31 cellular contexts compared by ENCODE assay signal in genomic region chr5:108387756-108388155, GRCh38.
"Had no signal": no experiment of that assay in that cellular context is flagged by ENCODE, and none has a peak within 500 bp of the region (broad histone marks: within the 10 kb centered on the region; RNA-seq: fewer than 3 reads in every experiment).

No MANE protein-coding gene starts in this region.

- DNase-seq: activated CD4-positive, alpha-beta memory T cell treated with anti-CD3 and anti-CD28 coated beads, Interleukin-2, amount 10 ng/mL, durations not matched to agents 7 days and 5 days; activated CD4-positive, alpha-beta T cell treated with anti-CD3 and anti-CD28 coated beads for 1 hour; activated CD4-positive, alpha-beta T cell treated with anti-CD3 and anti-CD28 coated beads for 48 hours; activated CD4-positive, CD25-positive, alpha-beta regulatory T cell; activated CD8-positive, alpha-beta memory T cell treated with anti-CD3 and anti-CD28 coated beads for 24 hours; activated CD8-positive, alpha-beta memory T cell treated with anti-CD3 and anti-CD28 coated beads, Interleukin-2, amount 10 ng/mL, durations not matched to agents 7 days and 5 days; activated CD8-positive, alpha-beta memory T cell treated with anti-CD3 and anti-CD28 coated beads, Interleukin-2, amount 50 U/mL, for 48 hours; activated effector memory CD4-positive, alpha-beta T cell treated with Interleukin-2 at 50 U/mL for 16 hours; activated naive CD4-positive, alpha-beta T cell treated with anti-CD3 and anti-CD28 coated beads, Interleukin-2, amount 10 ng/mL, durations not matched to agents 7 days and 5 days; activated naive CD8-positive, alpha-beta T cell treated with anti-CD3 and anti-CD28 coated beads for 36 hours; activated T-cell treated with anti-CD3 and anti-CD28 coated beads, Interleukin-2, amount 50 U/mL, for 48 hours; amniotic stem cell; aorta; Karpas-422; KBM-7; NCI-H1105; NCI-H1417 treated with DMSO at 0.1 percent for 48 hours; NCI-H187 treated with DMSO at 0.1 percent for 48 hours; NCI-H2081; NCI-H2171 treated with DMSO at 0.1 percent for 48 hours; NCI-H2227 treated with DMSO at 0.1 percent for 48 hours; NCI-H446; NCI-H510A treated with DMSO at 0.1 percent for 48 hours; PC-3; Peyer's patch; SHP77; T1000; WERI-Rb-1 had no signal

- ATAC-seq: activated CD8-positive, alpha-beta memory T cell treated with anti-CD3 and anti-CD28 coated beads, Interleukin-2, amount 10 ng/mL, durations not matched to agents 7 days and 5 days; PC-3 had no signal

- H3K4me3 ChIP-seq: cardiac muscle cell, Peyer's patch, SJCRH30, SK-N-MC had no signal
